ENCODE assay signal across 19 cellular contexts in the genomic region with DNA sequence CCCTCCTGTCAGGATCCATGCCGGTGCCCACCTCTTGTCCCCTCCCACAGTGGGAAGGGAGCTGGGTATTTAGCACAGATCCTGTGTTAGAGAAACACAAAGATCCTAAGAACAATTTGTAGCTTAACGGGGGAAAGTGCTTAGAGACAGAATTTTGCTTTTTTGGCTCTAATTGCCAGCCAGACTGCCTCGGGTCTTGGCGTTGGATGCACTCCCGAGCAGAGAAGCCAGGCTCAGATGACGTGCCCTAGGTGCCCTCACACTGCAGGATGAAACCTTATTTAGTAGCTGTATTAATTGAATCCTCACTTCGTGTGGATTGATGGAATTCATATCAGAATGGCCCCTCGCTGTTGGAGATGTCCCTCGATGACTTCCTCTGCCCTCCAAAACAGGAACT.
"Had no signal": no experiment of that assay in that cellular context is flagged by ENCODE, and none has a peak within 500 bp of the region (broad histone marks: within the 10 kb centered on the region; RNA-seq: fewer than 3 reads in every experiment).

No MANE protein-coding gene starts in this region.

- H2AFZ ChIP-seq: hepatocyte had no signal

- H3K36me3 ChIP-seq: ovary, right atrium auricular region, sigmoid colon, stomach, thyroid gland had no signal

- H3K79me2 ChIP-seq: hepatocyte had no signal

- H3K27me3 ChIP-seq: hepatocyte, ovary, right atrium auricular region, sigmoid colon, stomach, thyroid gland had no signal

- H3K27ac Mint-ChIP-seq: natural killer cell; stimulated activated naive B cell treated with anti-CD40 and anti-IgM and Interleukin-4, amounts not matched to agents 10 μg/mL and 1 μg/mL and 100 μg/mL, for 72 hours; type B pancreatic cell had no signal

- H3K4me1 ChIP-seq: right atrium auricular region, sigmoid colon, stomach, thyroid gland had no signal

- ATAC-seq: left colon; mucosa of descending colon; natural killer cell; stimulated activated naive B cell treated with anti-CD40 and anti-IgM and Interleukin-4, amounts not matched to agents 10 μg/mL and 1 μg/mL and 100 μg/mL, for 72 hours had no signal

- H3K9me3 ChIP-seq: mucosa of descending colon, ovary, right atrium auricular region, sigmoid colon, stomach, thyroid gland had no signal

- H3K4me3 Mint-ChIP-seq: natural killer cell; neural crest cell; stimulated activated naive B cell treated with anti-CD40 and anti-IgM and Interleukin-4, amounts not matched to agents 10 μg/mL and 1 μg/mL and 100 μg/mL, for 72 hours; type B pancreatic cell had no signal

- H3K4me2 ChIP-seq: hepatocyte had no signal

- H3K4me1 Mint-ChIP-seq: neural crest cell had no signal

- DNase-seq: effector CD8-positive, alpha-beta T cell; foreskin melanocyte; head of caudate nucleus; left colon; mucosa of descending colon; natural killer cell; ovary; sigmoid colon; stimulated activated CD4-positive, alpha-beta T cell treated with anti-CD3 and anti-CD28 coated beads, Interleukin-2, amount 100 ng/mL, for 24 hours; stimulated activated CD4-positive, alpha-beta T cell treated with anti-CD3 and anti-CD28 coated beads, Interleukin-4, amount 100 ng/mL, for 4 hours; stimulated activated naive B cell treated with anti-CD40 and anti-IgM and Interleukin-4, amounts not matched to agents 10 μg/mL and 1 μg/mL and 100 μg/mL, for 72 hours; stomach; thyroid gland had no signal

- H3K27ac ChIP-seq: coronary artery, hepatocyte, ovary, right atrium auricular region, sigmoid colon, stomach, thyroid gland had no signal

- H3K4me3 ChIP-seq: coronary artery, hepatocyte, mucosa of descending colon, ovary, right atrium auricular region, sigmoid colon, skin epidermis, stomach, thyroid gland had no signal

- H3K9me3 Mint-ChIP-seq: natural killer cell, type B pancreatic cell had no signal
